Comparison of ENCODE assay signal across 9 cellular contexts in genomic region chr20:29079769-29080690, GRCh38.
DNase-seq lines count a peak whose midpoint lies in the region; ATAC-seq and TF ChIP-seq lines count a peak whose summit lies in the region.
"Had no signal": no experiment of that assay in that cellular context is flagged by ENCODE, and none has a peak within 500 bp of the region (broad histone marks: within the 10 kb centered on the region; RNA-seq: fewer than 3 reads in every experiment).

No MANE protein-coding gene starts in this region.

- TF ChIP-seq CTCF in Panc1 (IDR thresholded peaks at IDR 0.05) (peak; percentile 51), fibroblast of villous mesenchyme (IDR thresholded peaks at IDR 0.05; ENCODE audit: insufficient read depth, low read depth, low read length) (peak; percentile 51)

- H3K4me3 ChIP-seq in Panc1 (ENCODE audit: low read depth in 2 of 2, low read length in 2 of 2) = peak overlapping the region; percentile 63 to 85
- peak overlapping the region; percentile 74 for H3K4me3 ChIP-seq in fibroblast of villous mesenchyme (ENCODE audit: low read depth, low read length)

- H3K9me3 ChIP-seq in Panc1 (ENCODE audit: control insufficient read depth, insufficient read depth, low read depth, low read length) = no peaks in the 10 kb centered on the region

- peak overlapping the region; percentile 18 for H3K27ac ChIP-seq in Panc1 (ENCODE audit: low read length)

- BruUV-seq in Panc1 (replicated peaks; lab: Mats Ljungman, UMichigan) = no TSS peak

- H3K4me1 ChIP-seq in Panc1 (ENCODE audit: control insufficient read depth, insufficient read depth, low read length) = no peaks in the 10 kb centered on the region

- POLR2A ChIA-PET in Panc1 (lab: Charles Lee) = interaction anchor here (0.6 kb wide), 2 partner anchors 10 to 477 kb away, joined by 3 to 11 read pairs; no protein-coding TSS in a partner anchor

- no peaks in the 10 kb centered on the region for H3K27me3 ChIP-seq in Panc1 (ENCODE audit: control insufficient read depth, insufficient read depth, low read length)

- DNase-seq in Panc1 (ENCODE audit: low read depth, low spot score) (peak; percentile 68), fibroblast of villous mesenchyme (ENCODE audit: low read depth) (peak; percentile 95), GF-D8 (lab: John Stamatoyannopoulos, UW) (no peak), SIG-M5 (lab: John Stamatoyannopoulos, UW) (no peak)
- peak; percentile 41 for DNase-seq in stimulated activated CD4-positive, alpha-beta T cell treated with anti-CD3 and anti-CD28 coated beads, Interleukin-1b, Interleukin-23, amount 100 ng/mL, for 48 hours
- DNase-seq: NCI-H1092 treated with DMSO at 0.1 percent for 48 hours had no signal

- intact Hi-C loops in Panc1 (cut with micrococcal nuclease; ENCODE audit: unreplicated experiment) = no loop called here

- CTCF ChIA-PET in Panc1 (lab: Charles Lee) = no interaction called here

- in situ Hi-C loops in Panc1 (cut with HindIII; ENCODE audit: low pct_unique_long_range_greater_than_20kb, low sequenced_read_pairs) = no loop called here

- H3K36me3 ChIP-seq in Panc1 (ENCODE audit: control insufficient read depth, insufficient read depth, low read length) = no peaks in the 10 kb centered on the region

- ATAC-seq in GM18508 (IDR thresholded peaks at IDR 0.05; ENCODE audit: insufficient read depth, unreplicated experiment) = peak; percentile 98
- peak; percentile 100 for ATAC-seq in Panc1
- no peak for ATAC-seq in GM18909 (IDR thresholded peaks at IDR 0.05; ENCODE audit: poor library complexity, unreplicated experiment)
- ATAC-seq in GM21360 (IDR thresholded peaks at IDR 0.05; ENCODE audit: unreplicated experiment) = no peak

Comparison
In these comparisons a context has a peak if more than half of its experiments do, and no peak if none do; other contexts are left out.
1. ATAC-seq: peak in GM18508 (single experiment) and Panc1 (single experiment); none in GM18909 (single experiment) and GM21360 (single experiment).
2. DNase-seq: peak in Panc1 (single experiment), fibroblast of villous mesenchyme (single experiment) and stimulated activated CD4-positive, alpha-beta T cell treated with anti-CD3 and anti-CD28 coated beads, Interleukin-1b, Interleukin-23, amount 100 ng/mL, for 48 hours (single experiment); none in GF-D8 (single experiment) and SIG-M5 (single experiment).